35 cellular contexts compared by ENCODE assay signal in the genomic region with DNA sequence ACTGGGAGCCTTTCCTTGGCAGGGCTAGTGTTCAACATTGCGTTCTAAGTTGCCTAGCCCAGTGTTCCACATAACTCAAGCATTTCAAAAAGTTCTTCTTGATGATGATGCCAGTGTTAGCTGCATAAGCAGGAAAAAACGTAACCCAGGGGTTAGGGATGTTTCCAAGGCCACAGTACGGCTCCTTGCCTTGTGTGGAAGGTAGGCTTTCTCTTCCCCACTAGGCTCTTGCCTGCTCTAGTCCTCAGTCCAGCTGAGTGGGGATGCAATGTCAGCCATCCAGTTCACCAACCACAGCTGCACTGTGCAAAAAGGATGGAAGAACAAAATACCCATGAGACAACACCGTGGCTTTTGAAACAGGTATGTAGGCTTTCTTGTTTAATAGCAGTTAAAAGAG.
"Had no signal": no experiment of that assay in that cellular context is flagged by ENCODE, and none has a peak within 500 bp of the region (broad histone marks: within the 10 kb centered on the region; RNA-seq: fewer than 3 reads in every experiment).

No MANE protein-coding gene starts in this region.

- H3K9me3 ChIP-seq: MG63 had no signal

- H3K27me3 ChIP-seq: MG63 had no signal

- DNase-seq: Karpas-422, Kasumi-1, MG63, MM.1S, MV-4-11, NCI-H1048, NCI-H1092, NCI-H1092 treated with DMSO at 0.1 percent for 48 hours, NCI-H1105, NCI-H1105 treated with DMSO at 0.1 percent for 48 hours, NCI-H1417, NCI-H1417 treated with DMSO at 0.1 percent for 48 hours, NCI-H1436 treated with DMSO at 0.1 percent for 48 hours, NCI-H146, NCI-H1694, NCI-H1694 treated with DMSO at 0.1 percent for 48 hours, NCI-H187, NCI-H187 treated with DMSO at 0.1 percent for 48 hours, NCI-H1930, NCI-H2029, NCI-H2029 treated with DMSO at 0.1 percent for 48 hours, NCI-H2081, NCI-H2081 treated with DMSO at 0.1 percent for 48 hours, NCI-H2107, NCI-H2171, NCI-H2171 treated with DMSO at 0.1 percent for 48 hours, NCI-H2227 treated with DMSO at 0.1 percent for 48 hours, NCI-H226, NCI-H345, NCI-H446, NCI-H446 treated with DMSO at 0.1 percent for 48 hours, NCI-H510A, NCI-H510A treated with DMSO at 0.1 percent for 48 hours, NCI-H524 had no signal

- H3K9ac ChIP-seq: KMS-11 had no signal

- H3K4me2 ChIP-seq: KMS-11 had no signal

- H3K4me3 ChIP-seq: MG63 had no signal

- H3K36me3 ChIP-seq: MG63 had no signal

- H3K27ac ChIP-seq: KMS-11 had no signal
